20 cellular contexts compared by ENCODE assay signal in genomic region chr6:157579467-157580031, GRCh38.
DNase-seq lines count a peak whose midpoint lies in the region; ATAC-seq and TF ChIP-seq lines count a peak whose summit lies in the region.
"Had no signal": no experiment of that assay in that cellular context is flagged by ENCODE, and none has a peak within 500 bp of the region (broad histone marks: within the 10 kb centered on the region; RNA-seq: fewer than 3 reads in every experiment).

No MANE protein-coding gene starts in this region.

- CTCF ChIA-PET in PC-9 (lab: Charles Lee): no interaction called here
- CTCF ChIA-PET in CD8-positive, alpha-beta T cell (lab: Charles Lee): interaction anchor here (2.0 kb wide), 1 partner anchor 9 kb away, joined by 7 read pairs; no protein-coding TSS in a partner anchor

- H3K9me3 ChIP-seq in PC-9 (ENCODE audit: insufficient read depth, low read depth): 0 out of 2 replicates have a peak, but pooled peaks cover 7% of the 10 kb centered on the region
- no peaks in the 10 kb centered on the region for H3K9me3 ChIP-seq in CD8-positive, alpha-beta T cell (ENCODE audit: low read length)
- H3K9me3 ChIP-seq: neutrophil had no signal

- peaks cover 2% of the 10 kb centered on the region for H3K36me3 Mint-ChIP-seq in CD8-positive, alpha-beta T cell

- no peaks in the 10 kb centered on the region for H3K36me3 ChIP-seq in PC-9 (ENCODE audit: low read depth)
- no peaks in the 10 kb centered on the region for H3K36me3 ChIP-seq in CD8-positive, alpha-beta T cell (ENCODE audit: insufficient read depth, low read length)
- H3K36me3 ChIP-seq: neutrophil had no signal

- H3K4me2 ChIP-seq in PC-9: peak overlapping the region; percentile 73

- H3F3A ChIP-seq in PC-9 (ENCODE audit: insufficient read depth, low read depth): peaks cover 34% of the 10 kb centered on the region

- no peaks in the 10 kb centered on the region for H3K27me3 ChIP-seq in PC-9 (ENCODE audit: insufficient read depth, low read depth)
- H3K27me3 ChIP-seq in CD8-positive, alpha-beta T cell (ENCODE audit: insufficient read depth, low read length): no peaks in the 10 kb centered on the region
- H3K27me3 ChIP-seq: neutrophil had no signal

- peaks cover 7% of the 10 kb centered on the region for H3K4me1 Mint-ChIP-seq in CD8-positive, alpha-beta T cell (ENCODE audit: low read depth)
- H3K4me1 Mint-ChIP-seq: H9 had no signal

- H3K4me3 Mint-ChIP-seq in CD8-positive, alpha-beta T cell: no peak overlapping the region
- H3K4me3 Mint-ChIP-seq: activated naive CD8-positive, alpha-beta T cell treated with anti-CD3 and anti-CD28 coated beads, Interleukin-2, amount 50 U/mL, for 24 hours; activated T-cell treated with anti-CD3 and anti-CD28 coated beads, Interleukin-2, amount 50 U/mL, for 24 hours; H9; stimulated activated naive CD8-positive, alpha-beta T cell treated with anti-CD3 and anti-CD28 coated beads, Interleukin-15, amount 100 ng/mL, for 72 hours had no signal

- ATAC-seq in CD8-positive, alpha-beta T cell: no peak
- ATAC-seq in GM21423 (IDR thresholded peaks at IDR 0.05; ENCODE audit: unreplicated experiment) (no peak), GM18519 (IDR thresholded peaks at IDR 0.05; ENCODE audit: low FRiP score, unreplicated experiment) (no peak)
- ATAC-seq: activated naive CD8-positive, alpha-beta T cell treated with anti-CD3 and anti-CD28 coated beads, Interleukin-2, amount 50 U/mL, for 24 hours; stimulated activated naive CD8-positive, alpha-beta T cell treated with anti-CD3 and anti-CD28 coated beads, Interleukin-15, amount 100 ng/mL, for 72 hours had no signal

- TF ChIP-seq CTCF in PC-9 (conservative IDR thresholded peaks at IDR 0.05) (no peak), fibroblast of mammary gland (conservative IDR thresholded peaks at IDR 0.05; ENCODE audit: control insufficient read depth, insufficient read depth, low read depth, low read length) (no peak)
- no peak for TF ChIP-seq CTCF in CD8-positive, alpha-beta T cell (IDR thresholded peaks at IDR 0.05)

- H2AFZ ChIP-seq in PC-9: no peak overlapping the region; the same call in 1 of the 2 replicates

- H3K9me3 Mint-ChIP-seq in CD8-positive, alpha-beta T cell: peaks cover 4% of the 10 kb centered on the region

- DNase-seq in Daoy (ENCODE audit: low read depth): peak; percentile 46
- peak; percentile 5 to 78 for DNase-seq in PC-9
- DNase-seq in fibroblast of mammary gland (ENCODE audit: low read depth): peak; percentile 2
- peak; percentile 34 for DNase-seq in mucosa of gallbladder (ENCODE audit: low spot score)
- no peak for DNase-seq in CD8-positive, alpha-beta T cell
- no peak for DNase-seq in NCI-H2227 (lab: John Stamatoyannopoulos, UW; ENCODE audit: unreplicated experiment)
- DNase-seq: activated CD4-positive, alpha-beta T cell treated with anti-CD3 and anti-CD28 coated beads, Interleukin-2, amount 50 U/mL, for 1 hour; activated naive CD8-positive, alpha-beta T cell treated with anti-CD3 and anti-CD28 coated beads, Interleukin-2, amount 50 U/mL, for 24 hours; activated T-cell treated with anti-CD3 and anti-CD28 coated beads, Interleukin-2, amount 50 U/mL, for 24 hours; DMS 273 treated with DMSO at 0.1 percent for 48 hours; H9; mesendoderm; NCI-H2081 treated with DMSO at 0.1 percent for 48 hours; SHP77; stimulated activated naive CD8-positive, alpha-beta T cell treated with anti-CD3 and anti-CD28 coated beads, Interleukin-15, amount 100 ng/mL, for 72 hours had no signal

- peak overlapping the region; percentile 21; the same call in 1 of the 2 replicates for H3K4me3 ChIP-seq in PC-9
- no peak overlapping the region for H3K4me3 ChIP-seq in fibroblast of mammary gland (ENCODE audit: control insufficient read depth, low read depth, low read length)
- no peak overlapping the region for H3K4me3 ChIP-seq in CD8-positive, alpha-beta T cell (ENCODE audit: low read depth, low read length)
- H3K4me3 ChIP-seq: skin epidermis had no signal

- intact Hi-C loops in PC-9 (cut with micrococcal nuclease; ENCODE audit: unreplicated experiment): no loop called here
- intact Hi-C loops in CD8-positive, alpha-beta T cell (cut with DNase I, micrococcal nuclease): loop anchor here in 1 of 2 experiments (10.0 kb wide), 1 partner anchor 65 kb away; no protein-coding TSS in a partner anchor

- H3K4me1 ChIP-seq in PC-9 (replicated peaks; ENCODE audit: insufficient read depth): peaks cover 27% of the 10 kb centered on the region
- no peaks in the 10 kb centered on the region for H3K4me1 ChIP-seq in CD8-positive, alpha-beta T cell (ENCODE audit: insufficient read depth, low read length)

- 0 out of 2 replicates have a peak, but pooled peaks cover 5% of the 10 kb centered on the region for H3K79me2 ChIP-seq in PC-9 (ENCODE audit: low read depth)

- peak overlapping the region; percentile 64 for H3K27ac ChIP-seq in PC-9
- H3K27ac ChIP-seq in CD8-positive, alpha-beta T cell (ENCODE audit: low read depth, low read length): no peak overlapping the region
- H3K27ac ChIP-seq: epithelial cell of prostate, neutrophil had no signal

- BruUV-seq in PC-9 (replicated peaks; lab: Mats Ljungman, UMichigan): no TSS peak

- no peaks in the 10 kb centered on the region for H3K27me3 Mint-ChIP-seq in CD8-positive, alpha-beta T cell (ENCODE audit: low read depth)
- H3K27me3 Mint-ChIP-seq: activated naive CD8-positive, alpha-beta T cell treated with anti-CD3 and anti-CD28 coated beads, Interleukin-2, amount 50 U/mL, for 24 hours; activated T-cell treated with anti-CD3 and anti-CD28 coated beads, Interleukin-2, amount 50 U/mL, for 24 hours had no signal

- H3K27ac Mint-ChIP-seq in CD8-positive, alpha-beta T cell: no peak overlapping the region
- H3K27ac Mint-ChIP-seq: activated naive CD8-positive, alpha-beta T cell treated with anti-CD3 and anti-CD28 coated beads, Interleukin-2, amount 50 U/mL, for 24 hours; activated T-cell treated with anti-CD3 and anti-CD28 coated beads, Interleukin-2, amount 50 U/mL, for 24 hours; H9; stimulated activated naive CD8-positive, alpha-beta T cell treated with anti-CD3 and anti-CD28 coated beads, Interleukin-15, amount 100 ng/mL, for 72 hours had no signal

- no peaks in the 10 kb centered on the region; the same call in 1 of the 2 replicates for H3K9me2 ChIP-seq in PC-9 (ENCODE audit: insufficient read depth)

- POLR2A ChIA-PET in PC-9 (lab: Charles Lee; ENCODE audit: unreplicated experiment): no interaction called here
- POLR2A ChIA-PET in CD8-positive, alpha-beta T cell (lab: Charles Lee): interaction anchor here (1.8 kb wide), 1 partner anchor 8 kb away, joined by 5 read pairs; no protein-coding TSS in a partner anchor

- no peaks in the 10 kb centered on the region for H4K20me1 ChIP-seq in PC-9 (ENCODE audit: insufficient read depth)

Comparison
In these comparisons a context has a peak if more than half of its experiments do, and no peak if none do; other contexts are left out.
1. DNase-seq: peak in Daoy (single experiment), PC-9 (2 of 2), fibroblast of mammary gland (single experiment) and mucosa of gallbladder (single experiment); none in CD8-positive, alpha-beta T cell (0 of 7) and NCI-H2227 (single experiment).